Comparison of ENCODE assay signal across 22 cellular contexts in the genomic region with DNA sequence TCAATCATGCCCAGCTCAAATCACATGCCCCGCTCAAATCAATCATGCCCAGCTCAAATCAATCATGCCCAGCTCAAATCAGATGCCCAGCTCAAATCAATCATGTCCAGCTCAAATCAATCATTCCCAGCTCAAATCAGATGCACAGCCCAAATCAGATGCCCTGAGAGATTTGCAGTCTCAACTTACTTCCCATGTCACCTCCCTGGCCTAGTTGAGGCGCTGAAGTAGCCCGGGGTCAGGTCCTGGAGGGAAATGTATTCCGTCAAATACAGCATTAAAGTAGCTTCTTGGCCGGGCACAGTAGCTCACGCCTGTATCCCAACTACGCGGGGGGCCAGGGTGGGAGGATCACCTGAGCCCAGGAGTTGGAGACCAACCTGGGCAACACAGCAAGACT.
"Had no signal": no experiment of that assay in that cellular context is flagged by ENCODE, and none has a peak within 500 bp of the region (broad histone marks: within the 10 kb centered on the region; RNA-seq: fewer than 3 reads in every experiment).

No MANE protein-coding gene starts in this region.

- H3K9me3 ChIP-seq: body of pancreas, left lung, prostate gland had no signal

- H3K27me3 Mint-ChIP-seq: activated B cell treated with CpG ODN at 0.5 μM for 24 hours; activated CD4-positive, alpha-beta memory T cell treated with anti-CD3 and anti-CD28 coated beads, Interleukin-2, amount 10 ng/mL, durations not matched to agents 7 days and 5 days; activated naive CD4-positive, alpha-beta T cell treated with anti-CD3 and anti-CD28 coated beads, Interleukin-2, amount 50 U/mL, for 24 hours; dendritic cell treated with granulocyte-macrophage colony-stimulating factor and Interleukin-4, amounts not matched to agents 40 ng/mL and 50 ng/mL, for 4 days had no signal

- H3K27ac ChIP-seq: body of pancreas, hepatocyte, left lung, prostate gland, spleen had no signal

- H3K4me3 Mint-ChIP-seq: activated B cell treated with CpG ODN at 0.5 μM for 24 hours; activated CD4-positive, alpha-beta memory T cell treated with anti-CD3 and anti-CD28 coated beads, Interleukin-2, amount 10 ng/mL, durations not matched to agents 7 days and 5 days; activated naive CD4-positive, alpha-beta T cell treated with anti-CD3 and anti-CD28 coated beads, Interleukin-2, amount 50 U/mL, for 24 hours; activated T-cell treated with anti-CD3 and anti-CD28 coated beads, Interleukin-2, amount 50 U/mL, for 72 hours; dendritic cell treated with granulocyte-macrophage colony-stimulating factor and Interleukin-4, amounts not matched to agents 40 ng/mL and 50 ng/mL, for 4 days; immature natural killer cell; natural killer cell had no signal

- H3K4me1 Mint-ChIP-seq: activated B cell treated with CpG ODN at 0.5 μM for 24 hours, natural killer cell had no signal

- H3K9me3 Mint-ChIP-seq: activated B cell treated with CpG ODN at 0.5 μM for 24 hours; activated CD4-positive, alpha-beta memory T cell treated with anti-CD3 and anti-CD28 coated beads, Interleukin-2, amount 10 ng/mL, durations not matched to agents 7 days and 5 days; activated naive CD4-positive, alpha-beta T cell treated with anti-CD3 and anti-CD28 coated beads, Interleukin-2, amount 50 U/mL, for 24 hours; dendritic cell treated with granulocyte-macrophage colony-stimulating factor and Interleukin-4, amounts not matched to agents 40 ng/mL and 50 ng/mL, for 4 days; immature natural killer cell; natural killer cell had no signal

- H3K4me1 ChIP-seq: body of pancreas, left lung, prostate gland had no signal

- H3K4me2 ChIP-seq: hepatocyte had no signal

- ATAC-seq: activated T-cell treated with anti-CD3 and anti-CD28 coated beads, Interleukin-2, amount 50 U/mL, for 72 hours; body of pancreas; left lung; natural killer cell; stimulated activated naive CD8-positive, alpha-beta T cell treated with anti-CD3 and anti-CD28 coated beads, Interleukin-15, Interleukin-2, amounts not matched to agents 100 U/mL and 50 U/mL, for 24 hours had no signal

- H3K27ac Mint-ChIP-seq: activated B cell treated with CpG ODN at 0.5 μM for 24 hours; activated CD4-positive, alpha-beta memory T cell treated with anti-CD3 and anti-CD28 coated beads, Interleukin-2, amount 10 ng/mL, durations not matched to agents 7 days and 5 days; activated naive CD4-positive, alpha-beta T cell treated with anti-CD3 and anti-CD28 coated beads, Interleukin-2, amount 50 U/mL, for 24 hours; activated T-cell treated with anti-CD3 and anti-CD28 coated beads, Interleukin-2, amount 50 U/mL, for 72 hours; dendritic cell treated with granulocyte-macrophage colony-stimulating factor and Interleukin-4, amounts not matched to agents 40 ng/mL and 50 ng/mL, for 4 days; immature natural killer cell; natural killer cell had no signal

- H3K4me3 ChIP-seq: body of pancreas, hepatocyte, left lung, lung, prostate gland, spleen had no signal

- H3K27me3 ChIP-seq: body of pancreas, hepatocyte, left lung, spleen had no signal

- H2AFZ ChIP-seq: hepatocyte had no signal

- DNase-seq: activated B cell treated with CpG ODN at 0.5 μM for 24 hours; activated CD4-positive, alpha-beta memory T cell treated with anti-CD3 and anti-CD28 coated beads, Interleukin-2, amount 10 ng/mL, durations not matched to agents 7 days and 5 days; activated CD4-positive, alpha-beta T cell treated with anti-CD3 and anti-CD28 coated beads for 4 hours; activated gamma-delta T cell treated with Interleukin-2 at 50 U/mL for 16 hours; activated T-cell treated with anti-CD3 and anti-CD28 coated beads, Interleukin-2, amount 50 U/mL, for 72 hours; anterior cingulate cortex; body of pancreas; effector CD8-positive, alpha-beta T cell; foreskin melanocyte; immature natural killer cell; kidney glomerular epithelial cell; natural killer cell; stimulated activated CD4-positive, alpha-beta T cell treated with anti-CD3 and anti-CD28 coated beads, Interleukin-4, amount 100 ng/mL, for 24 hours; stimulated activated naive CD8-positive, alpha-beta T cell treated with anti-CD3 and anti-CD28 coated beads, Interleukin-15, Interleukin-2, amounts not matched to agents 100 U/mL and 50 U/mL, for 24 hours; T-helper 9 cell had no signal

- H3K36me3 Mint-ChIP-seq: natural killer cell had no signal
